In the genomic region with DNA sequence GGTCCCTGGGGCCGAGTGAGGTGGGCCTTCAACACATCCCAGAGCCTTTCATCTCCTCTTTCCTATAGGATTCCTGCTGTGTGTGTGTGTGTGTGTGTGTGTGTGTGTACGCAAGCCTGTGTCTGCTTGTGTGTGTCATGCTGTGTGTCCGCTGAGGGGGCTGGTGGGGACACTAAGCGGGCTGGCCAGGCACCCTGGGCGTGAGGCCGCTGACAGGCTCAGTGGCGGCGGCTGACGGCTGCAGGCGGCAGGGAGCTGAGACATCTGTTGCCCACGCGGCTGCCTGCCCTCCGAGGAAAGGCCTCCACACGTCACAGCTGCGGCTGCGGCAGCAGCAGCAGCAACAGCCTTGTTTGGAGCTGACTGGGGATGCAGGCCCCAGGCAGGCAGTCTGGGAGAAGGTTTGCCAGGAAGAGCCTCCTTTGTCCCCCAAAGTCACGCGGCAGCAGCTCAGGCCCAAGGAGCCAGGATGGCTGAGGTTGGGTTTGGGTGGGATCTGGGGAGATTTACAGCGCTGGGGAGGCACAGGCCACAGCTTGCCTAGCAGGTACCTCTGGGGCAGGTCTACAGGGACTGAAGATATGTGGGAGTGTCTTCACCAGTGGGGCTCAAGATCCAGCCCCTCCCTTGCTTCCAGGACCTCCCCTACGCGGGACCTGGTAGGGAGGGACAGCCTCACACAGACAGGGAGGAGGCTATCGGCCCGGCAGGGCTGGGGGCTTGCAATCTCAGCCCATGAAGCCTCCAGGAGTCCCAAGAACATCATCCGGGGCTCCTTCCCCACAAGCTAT, we compare ENCODE assay signal across 8 cellular contexts. TPM values are rescaled to one million over a fixed set of nuclear protein-coding genes. Genes with fewer than 3 reads are reported as not detected.
DNase-seq lines count a peak whose midpoint lies in the region; ATAC-seq, FAIRE-seq and TF ChIP-seq lines count a peak whose summit lies in the region.

No MANE protein-coding gene starts in this region.

- CTCF ChIA-PET in Calu3 (lab: Charles Lee) = interaction anchor here (1.1 to 3.4 kb wide), 3 partner anchors 21 to 35 kb away, joined by 3 to 21 read pairs (median 8); partner anchors contain the start of genes P4HA2 and SLC22A4

- no peaks in the 10 kb centered on the region for H3K36me3 ChIP-seq in ovary

- no peaks in the 10 kb centered on the region for H3K27me3 ChIP-seq in ovary

- H3K4me3 Mint-ChIP-seq in Calu3 (ENCODE audit: low read depth, unreplicated experiment) = peak overlapping the region; percentile 74

- peak overlapping the region; percentile 81 for H3K4me3 ChIP-seq in fibroblast of the aortic adventitia (ENCODE audit: low read depth, low read length)
- peak overlapping the region; percentile 78 for H3K4me3 ChIP-seq in ovary

- ATAC-seq in SK-N-SH treated with all-trans-retinoic acid at 6 μM for 48 hours (peak; percentile 74), HG03045 (IDR thresholded peaks at IDR 0.05; ENCODE audit: unreplicated experiment) (no peak), GM21367 (IDR thresholded peaks at IDR 0.05; ENCODE audit: unreplicated experiment) (no peak)
- ATAC-seq in stimulated activated naive CD8-positive, alpha-beta T cell treated with anti-CD3 and anti-CD28 coated beads, Interleukin-15, Interleukin-2, amounts not matched to agents 100 U/mL and 50 U/mL, for 24 hours = no peak

- no peak overlapping the region for H3K27ac Mint-ChIP-seq in Calu3 (ENCODE audit: unreplicated experiment)

- TF ChIP-seq POLR2A in ovary (IDR thresholded peaks at IDR 0.05) = peak; percentile 34

- H3K4me1 Mint-ChIP-seq in Calu3 (ENCODE audit: low read depth, unreplicated experiment) = peaks cover 33% of the 10 kb centered on the region

- intact Hi-C loops in Calu3 (cut with micrococcal nuclease; ENCODE audit: unreplicated experiment) = no loop called here
- intact Hi-C loops in ovary (cut with DNase I) = no loop called here

- no peaks in the 10 kb centered on the region for H3K9me3 Mint-ChIP-seq in Calu3 (ENCODE audit: low read depth, unreplicated experiment)

- peaks cover 26% of the 10 kb centered on the region for H3K36me3 Mint-ChIP-seq in Calu3 (ENCODE audit: insufficient read depth, unreplicated experiment)

- peaks cover 21% of the 10 kb centered on the region for H3K4me1 ChIP-seq in ovary (ENCODE audit: insufficient read depth)

- no peaks in the 10 kb centered on the region for H3K9me3 ChIP-seq in ovary

- H3K27ac ChIP-seq in ovary = peak overlapping the region; percentile 82 to 98

- no peaks in the 10 kb centered on the region for H3K27me3 Mint-ChIP-seq in Calu3 (ENCODE audit: unreplicated experiment)

- no peak for FAIRE-seq in D721Med (lab: Jason Lieb, UNC)

- no TSS peak for BruUV-seq in Calu3 (replicated peaks; lab: Mats Ljungman, UMichigan)

- TF ChIP-seq EP300 in ovary (IDR thresholded peaks at IDR 0.05) = no peak

- DNase-seq in Calu3 = no peak
- peak; percentile 86 for DNase-seq in fibroblast of the aortic adventitia (ENCODE audit: low read depth)
- peak; percentile 75 to 87 (median 80) for DNase-seq in ovary
- DNase-seq in stimulated activated naive CD8-positive, alpha-beta T cell treated with anti-CD3 and anti-CD28 coated beads, Interleukin-15, Interleukin-2, amounts not matched to agents 100 U/mL and 50 U/mL, for 24 hours = no peak
- no peak for DNase-seq in D721Med (ENCODE audit: insufficient read length, low spot score)

- 20 to 22% (median 21%) methylated on average over 23 to 24 of the region's 24 CpGs for WGBS in ovary, 3 donors

- TF ChIP-seq CTCF in Calu3 (IDR thresholded peaks at IDR 0.05; ENCODE audit: unreplicated experiment) (no peak), fibroblast of the aortic adventitia (IDR thresholded peaks at IDR 0.05; ENCODE audit: insufficient read depth, low read length) (no peak), ovary (IDR thresholded peaks at IDR 0.05) (no peak), D721Med (IDR thresholded peaks at IDR 0.05; ENCODE audit: insufficient read depth, missing control alignments) (no peak)

TF ChIP-seq in SK-N-SH treated with all-trans-retinoic acid at 6 μM for 48 hours, 23 proteins besides CTCF, POLR2A, EP300 and RAD21 (continues in another document):
- no peak for TF ChIP-seq OSR1 (CRISPR knock-in tag; IDR thresholded peaks at IDR 0.05)
- 0 out of 2 replicates have a peak, but pooled peaks have one; percentile 23 for TF ChIP-seq ZFP3 (CRISPR knock-in tag; IDR thresholded peaks at IDR 0.05)
- no peak for TF ChIP-seq ZNF70 (CRISPR knock-in tag; IDR thresholded peaks at IDR 0.05)
- TF ChIP-seq CSDC2 (CRISPR knock-in tag; IDR thresholded peaks at IDR 0.05) = no peak; the same call in 1 of the 2 replicates
- TF ChIP-seq, protein P1, sequence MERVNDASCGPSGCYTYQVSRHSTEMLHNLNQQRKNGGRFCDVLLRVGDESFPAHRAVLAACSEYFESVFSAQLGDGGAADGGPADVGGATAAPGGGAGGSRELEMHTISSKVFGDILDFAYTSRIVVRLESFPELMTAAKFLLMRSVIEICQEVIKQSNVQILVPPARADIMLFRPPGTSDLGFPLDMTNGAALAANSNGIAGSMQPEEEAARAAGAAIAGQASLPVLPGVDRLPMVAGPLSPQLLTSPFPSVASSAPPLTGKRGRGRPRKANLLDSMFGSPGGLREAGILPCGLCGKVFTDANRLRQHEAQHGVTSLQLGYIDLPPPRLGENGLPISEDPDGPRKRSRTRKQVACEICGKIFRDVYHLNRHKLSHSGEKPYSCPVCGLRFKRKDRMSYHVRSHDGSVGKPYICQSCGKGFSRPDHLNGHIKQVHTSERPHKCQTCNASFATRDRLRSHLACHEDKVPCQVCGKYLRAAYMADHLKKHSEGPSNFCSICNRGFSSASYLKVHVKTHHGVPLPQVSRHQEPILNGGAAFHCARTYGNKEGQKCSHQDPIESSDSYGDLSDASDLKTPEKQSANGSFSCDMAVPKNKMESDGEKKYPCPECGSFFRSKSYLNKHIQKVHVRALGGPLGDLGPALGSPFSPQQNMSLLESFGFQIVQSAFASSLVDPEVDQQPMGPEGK (CRISPR knock-in tag; IDR thresholded peaks at IDR 0.05; ENCODE audit: borderline replicate concordance) = no peak
- TF ChIP-seq, protein P2, sequence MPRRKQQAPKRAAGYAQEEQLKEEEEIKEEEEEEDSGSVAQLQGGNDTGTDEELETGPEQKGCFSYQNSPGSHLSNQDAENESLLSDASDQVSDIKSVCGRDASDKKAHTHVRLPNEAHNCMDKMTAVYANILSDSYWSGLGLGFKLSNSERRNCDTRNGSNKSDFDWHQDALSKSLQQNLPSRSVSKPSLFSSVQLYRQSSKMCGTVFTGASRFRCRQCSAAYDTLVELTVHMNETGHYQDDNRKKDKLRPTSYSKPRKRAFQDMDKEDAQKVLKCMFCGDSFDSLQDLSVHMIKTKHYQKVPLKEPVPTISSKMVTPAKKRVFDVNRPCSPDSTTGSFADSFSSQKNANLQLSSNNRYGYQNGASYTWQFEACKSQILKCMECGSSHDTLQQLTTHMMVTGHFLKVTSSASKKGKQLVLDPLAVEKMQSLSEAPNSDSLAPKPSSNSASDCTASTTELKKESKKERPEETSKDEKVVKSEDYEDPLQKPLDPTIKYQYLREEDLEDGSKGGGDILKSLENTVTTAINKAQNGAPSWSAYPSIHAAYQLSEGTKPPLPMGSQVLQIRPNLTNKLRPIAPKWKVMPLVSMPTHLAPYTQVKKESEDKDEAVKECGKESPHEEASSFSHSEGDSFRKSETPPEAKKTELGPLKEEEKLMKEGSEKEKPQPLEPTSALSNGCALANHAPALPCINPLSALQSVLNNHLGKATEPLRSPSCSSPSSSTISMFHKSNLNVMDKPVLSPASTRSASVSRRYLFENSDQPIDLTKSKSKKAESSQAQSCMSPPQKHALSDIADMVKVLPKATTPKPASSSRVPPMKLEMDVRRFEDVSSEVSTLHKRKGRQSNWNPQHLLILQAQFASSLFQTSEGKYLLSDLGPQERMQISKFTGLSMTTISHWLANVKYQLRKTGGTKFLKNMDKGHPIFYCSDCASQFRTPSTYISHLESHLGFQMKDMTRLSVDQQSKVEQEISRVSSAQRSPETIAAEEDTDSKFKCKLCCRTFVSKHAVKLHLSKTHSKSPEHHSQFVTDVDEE (CRISPR knock-in tag; IDR thresholded peaks at IDR 0.05) = peak; percentile 85; the same call in 1 of the 2 replicates
- peak; percentile 82 for TF ChIP-seq TCF4 (CRISPR knock-in tag; IDR thresholded peaks at IDR 0.05; ENCODE audit: borderline replicate concordance)
- TF ChIP-seq, protein P3, sequence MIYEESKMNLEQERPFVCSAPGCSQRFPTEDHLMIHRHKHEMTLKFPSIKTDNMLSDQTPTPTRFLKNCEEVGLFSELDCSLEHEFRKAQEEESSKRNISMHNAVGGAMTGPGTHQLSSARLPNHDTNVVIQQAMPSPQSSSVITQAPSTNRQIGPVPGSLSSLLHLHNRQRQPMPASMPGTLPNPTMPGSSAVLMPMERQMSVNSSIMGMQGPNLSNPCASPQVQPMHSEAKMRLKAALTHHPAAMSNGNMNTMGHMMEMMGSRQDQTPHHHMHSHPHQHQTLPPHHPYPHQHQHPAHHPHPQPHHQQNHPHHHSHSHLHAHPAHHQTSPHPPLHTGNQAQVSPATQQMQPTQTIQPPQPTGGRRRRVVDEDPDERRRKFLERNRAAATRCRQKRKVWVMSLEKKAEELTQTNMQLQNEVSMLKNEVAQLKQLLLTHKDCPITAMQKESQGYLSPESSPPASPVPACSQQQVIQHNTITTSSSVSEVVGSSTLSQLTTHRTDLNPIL (CRISPR knock-in tag; IDR thresholded peaks at IDR 0.05; ENCODE audit: low read depth) = no peak
- TF ChIP-seq GLIS3 (CRISPR knock-in tag; IDR thresholded peaks at IDR 0.05) = 0 out of 2 replicates have a peak, but pooled peaks have one; percentile 38

RNA-seq across cellular contexts. Expression of gene PDLIM4, which starts 1.8 kb away (rescaled TPM):
- total RNA-seq in Calu3 (2022) (15.4 and 20.8 TPM in 2 replicates), fibroblast of the aortic adventitia (ENCODE audit: low replicate concordance) (37.3 and 41.8 TPM in 2 replicates), ovary (10 to 100 TPM; 17.9 to 63.4 (median 45.4) TPM)
- polyA plus RNA-seq in ovary = 10 to 100 TPM in 1 of 2 donors, 1 to 10 TPM in 1; 3.4 to 25.9 TPM

RNA-seq across cellular contexts. Expression of gene P4HA2, which starts 31.6 kb away (rescaled TPM):
- 45.1 and 51.8 TPM in 2 replicates for total RNA-seq in Calu3 (2022)
- 104 and 293 TPM in 2 replicates for total RNA-seq in fibroblast of the aortic adventitia (ENCODE audit: low replicate concordance)
- 10 to 100 TPM in 5 of 7 donors, 1 to 10 TPM in 2; 3.9 to 36.9 (median 15.4) TPM for total RNA-seq in ovary
- 10 to 100 TPM in 1 of 2 donors, 1 to 10 TPM in 1; 4.6 to 25.8 TPM for polyA plus RNA-seq in ovary

RNA-seq across cellular contexts. Expression of gene SLC22A4, which starts 34.9 kb away (rescaled TPM):
- total RNA-seq in Calu3 (2022) (3.0 and 3.1 TPM in 2 replicates), fibroblast of the aortic adventitia (ENCODE audit: low replicate concordance) (3.4 and 5.7 TPM in 2 replicates), ovary (1 to 10 TPM in 6 of 7 donors, under 1 TPM in 1; 0.72 to 7.7 (median 3.0) TPM)
- polyA plus RNA-seq in ovary = 1 to 10 TPM; 1.1 to 1.7 TPM

Comparison
In these comparisons a context has a peak if more than half of its experiments do, and no peak if none do; other contexts are left out.
1. DNase-seq: peak in fibroblast of the aortic adventitia (single experiment) and ovary (5 of 5); none in Calu3 (single experiment), stimulated activated naive CD8-positive, alpha-beta T cell treated with anti-CD3 and anti-CD28 coated beads, Interleukin-15, Interleukin-2, amounts not matched to agents 100 U/mL and 50 U/mL, for 24 hours (single experiment) and D721Med (single experiment).